Comparison of ENCODE assay signal across 8 cellular contexts in the genomic region with DNA sequence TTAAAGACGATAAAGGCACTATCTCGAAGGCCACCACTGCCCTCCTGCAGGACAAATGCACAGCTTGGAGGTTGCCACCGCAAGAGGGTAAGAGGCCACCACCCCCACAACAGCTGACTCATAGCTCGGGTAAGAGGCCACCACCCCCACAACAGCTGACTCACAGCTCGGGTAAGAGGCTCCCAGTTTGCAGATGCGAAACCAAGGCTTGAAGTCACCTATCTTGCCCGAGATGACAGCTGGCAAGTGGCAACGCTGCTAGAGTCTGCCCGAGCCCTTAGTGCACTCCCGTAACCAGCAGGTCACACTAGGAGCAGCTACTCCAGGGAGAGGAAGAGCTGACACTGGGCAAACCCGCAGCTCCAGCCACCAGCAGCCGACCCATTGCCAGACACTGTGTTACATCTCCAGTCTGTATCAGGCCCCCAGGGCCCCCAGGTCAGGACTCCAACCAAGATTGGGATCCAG. TPM values are rescaled to one million over a fixed set of nuclear protein-coding genes. Genes with fewer than 3 reads are reported as not detected.
DNase-seq lines count a peak whose midpoint lies in the region; ATAC-seq, FAIRE-seq and TF ChIP-seq lines count a peak whose summit lies in the region.

No MANE protein-coding gene starts in this region.

- in situ Hi-C loops in K562 (cut with MboI): no loop called here

- peaks cover 4 to 18% of the 10 kb centered on the region in 2 experiments; a peak in 3 of 5 replicates for H3K4me1 ChIP-seq in K562 (replicated peaks in 1 of 2; ENCODE audit: control insufficient read depth in 2 of 2, insufficient read depth in 2 of 2, low read length in 2 of 2)
- H3K4me1 ChIP-seq in vagina: peaks cover 19% of the 10 kb centered on the region

- no peak overlapping the region for H3K4me2 ChIP-seq in K562 (ENCODE audit: insufficient read depth, low read length)

- H3K9me3 Mint-ChIP-seq in natural killer cell treated with Interleukin-12 subunit alpha and Interleukin-12 subunit beta and Interleukin-15 and Interleukin-18, amount 100 ng/mL, for 72 hours: no peaks in the 10 kb centered on the region

- peak overlapping the region in 1 of 2 experiments; percentile 76; a peak in 2 of 4 replicates for H3K9ac ChIP-seq in K562 (ENCODE audit: insufficient read depth in 1 of 2, low read depth in 2 of 2, low read length in 2 of 2)

- no peaks in the 10 kb centered on the region for H3K27me3 ChIP-seq in HL-60 (ENCODE audit: insufficient read depth, poor library complexity, severe bottlenecking)
- H3K27me3 ChIP-seq in K562 (ENCODE audit: control insufficient read depth in 2 of 2, insufficient read depth in 2 of 2, low read length in 2 of 2): peaks cover 36 to 66% of the 10 kb centered on the region in 2 experiments
- H3K27me3 ChIP-seq in vagina: no peaks in the 10 kb centered on the region

- peaks cover 24 to 29% of the 10 kb centered on the region in 2 donors for H3K4me1 Mint-ChIP-seq in natural killer cell treated with Interleukin-12 subunit alpha and Interleukin-12 subunit beta and Interleukin-15 and Interleukin-18, amount 100 ng/mL, for 72 hours (ENCODE audit: low read depth in 2 of 2)

- no peak for TF ChIP-seq POLR2A in K562 (conservative IDR thresholded peaks at IDR 0.05)
- TF ChIP-seq POLR2A in vagina (IDR thresholded peaks at IDR 0.05): no peak

- ATAC-seq in GM19035 (IDR thresholded peaks at IDR 0.05; ENCODE audit: unreplicated experiment): peak; percentile 86
- peak; percentile 70 for ATAC-seq in K562
- ATAC-seq in natural killer cell treated with Interleukin-12 subunit alpha and Interleukin-12 subunit beta and Interleukin-15 and Interleukin-18, amount 100 ng/mL, for 72 hours: peak; percentile 92 to 96

- no peaks in the 10 kb centered on the region for H3K9me3 ChIP-seq in K562 (replicated peaks; ENCODE audit: control insufficient read depth, insufficient read depth, low read depth, low read length)
- H3K9me3 ChIP-seq in vagina: no peaks in the 10 kb centered on the region

- DNase-seq in AG08395 (ENCODE audit: low spot score) (peak; percentile 94), HL-60 (ENCODE audit: low read depth in 1 of 2, low spot score in 1 of 2) (peak; percentile 83 to 84), T1000 (lab: John Stamatoyannopoulos, UW) (peak; percentile 47), K562 (ENCODE audit: extremely low read depth in 1 of 4, low spot score in 3 of 4) (peak; percentile 60 to 73 (median 65)), vagina (ENCODE audit: extremely low spot score in 2 of 2) (no peak), middle frontal gyrus (ENCODE audit: extremely low spot score, low spot score) (no peak)
- peak; percentile 83 for DNase-seq in natural killer cell treated with Interleukin-12 subunit alpha and Interleukin-12 subunit beta and Interleukin-15 and Interleukin-18, amount 100 ng/mL, for 72 hours (ENCODE audit: low spot score)

- no peaks in the 10 kb centered on the region for H3K36me3 Mint-ChIP-seq in natural killer cell treated with Interleukin-12 subunit alpha and Interleukin-12 subunit beta and Interleukin-15 and Interleukin-18, amount 100 ng/mL, for 72 hours

- H3K4me3 ChIP-seq in HL-60 (replicated peaks; ENCODE audit: insufficient read depth, low read length): no peak overlapping the region
- H3K4me3 ChIP-seq in K562: no peak overlapping the region
- H3K4me3 ChIP-seq in vagina: no peak overlapping the region

- H3K79me2 ChIP-seq in K562 (ENCODE audit: control insufficient read depth, insufficient read depth, low read length): no peaks in the 10 kb centered on the region

- H2AFZ ChIP-seq in K562 (ENCODE audit: low read depth, low read length): no peak overlapping the region

- POLR2A ChIA-PET in K562 (lab: Yijun Ruan, JAX): interaction anchor here (0.5 to 0.7 kb wide), 2 partner anchors 14 to 168 kb away, joined by 3 read pairs; no protein-coding TSS in a partner anchor

- no peak overlapping the region for H3K27ac ChIP-seq in HL-60 (replicated peaks)
- no peak overlapping the region for H3K27ac ChIP-seq in K562 (ENCODE audit: extremely low read depth, low read depth, low read length)
- H3K27ac ChIP-seq in vagina: peak overlapping the region; percentile 33

- TF ChIP-seq CTCF in HL-60 (IDR thresholded peaks at IDR 0.05; ENCODE audit: insufficient read depth, low read length) (no peak), K562 (IDR thresholded peaks at IDR 0.05 in 2 of 3, conservative IDR thresholded peaks at IDR 0.05 in 1 of 3; ENCODE audit: insufficient read depth in 2 of 3, low read depth in 1 of 3, low read length in 3 of 3) (no peak), vagina (IDR thresholded peaks at IDR 0.05) (no peak)

- H4K20me1 ChIP-seq in K562 (replicated peaks; ENCODE audit: control insufficient read depth, insufficient read depth, low read length): peaks cover 23% of the 10 kb centered on the region; the same call in 1 of the 2 replicates

- no peak for TF ChIP-seq RAD21 in K562 (CRISPR knock-in tag; conservative IDR thresholded peaks at IDR 0.05 in 1 of 2, IDR thresholded peaks at IDR 0.05 in 1 of 2)

- TF ChIP-seq EP300 in K562 (IDR thresholded peaks at IDR 0.05; ENCODE audit: low read length): peak; percentile 38; the same call in 1 of the 2 replicates

- peak overlapping the region; percentile 38 for H3K4me3 Mint-ChIP-seq in natural killer cell treated with Interleukin-12 subunit alpha and Interleukin-12 subunit beta and Interleukin-15 and Interleukin-18, amount 100 ng/mL, for 72 hours

- 3% methylated on average over 12 of the region's 12 CpGs for WGBS in K562 (ENCODE audit: insufficient coverage, low coverage, missing lambda C conversion rate)

- CTCF ChIA-PET in K562 (lab: Yijun Ruan, JAX; ENCODE audit: low intra/inter-chr PET ratio): no interaction called here

- no TSS peak for BruUV-seq in K562 (replicated peaks; lab: Mats Ljungman, UMichigan)

- peak; percentile 85 for FAIRE-seq in K562 (lab: Jason Lieb, UNC)

- H3K27me3 Mint-ChIP-seq in natural killer cell treated with Interleukin-12 subunit alpha and Interleukin-12 subunit beta and Interleukin-15 and Interleukin-18, amount 100 ng/mL, for 72 hours: peaks cover 0 to 5% of the 10 kb centered on the region in 2 donors

- H3K36me3 ChIP-seq in K562 (ENCODE audit: control insufficient read depth, insufficient read depth, low read length): no peaks in the 10 kb centered on the region
- H3K36me3 ChIP-seq in vagina: no peaks in the 10 kb centered on the region

- H3K9me1 ChIP-seq in K562 (ENCODE audit: control insufficient read depth, insufficient read depth, low read length): no peaks in the 10 kb centered on the region

- intact Hi-C loops in K562 (cut with micrococcal nuclease) (no loop called here), vagina (cut with DNase I) (no loop called here)

- H3K27ac Mint-ChIP-seq in natural killer cell treated with Interleukin-12 subunit alpha and Interleukin-12 subunit beta and Interleukin-15 and Interleukin-18, amount 100 ng/mL, for 72 hours: peak overlapping the region in 1 of 2 donors; percentile 25

TF ChIP-seq in K562, 482 proteins besides CTCF, POLR2A, EP300 and RAD21 (continues in another document):
- TF ChIP-seq SMARCC2 (IDR thresholded peaks at IDR 0.05; ENCODE audit: low read depth) (0 out of 2 replicates have a peak, but pooled peaks have one; percentile 28), MIER1 (IDR thresholded peaks at IDR 0.05; ENCODE audit: low read depth) (no peak), KLF1 (tag; IDR thresholded peaks at IDR 0.05) (no peak)

RNA-seq across cellular contexts. Expression of gene SPSB1, which starts 17.1 kb away (rescaled TPM):
- not detected in 2 replicates for total RNA-seq in K562 (2011; cell fraction: chromatin; rRNA removed; ENCODE audit: low replicate concordance)
- 0.33 TPM in 1 of 2 replicates, not detected in the other for total RNA-seq in K562 (2011; cell fraction: nucleolus; rRNA removed)
- not detected in 2 replicates for total RNA-seq in K562 (2011; cell fraction: nucleoplasm; rRNA removed)
- 0.08 TPM in 1 of 2 replicates, not detected in the other for total RNA-seq in K562 (2014; rRNA removed)
- total RNA-seq in K562 (2014; rRNA removed; fragmentation: Illumina TruSeq; extraction: Trizol): not detected in 2 replicates
- total RNA-seq in K562 (2015; rRNA removed; fragmentation: Illumina TruSeq; extraction: Trizol): 0.08 TPM in 1 of 2 replicates, not detected in the other
- total RNA-seq in K562 (2021): 0.22 and 0.35 TPM in 2 replicates
- polyA plus RNA-seq in K562 (2011; rRNA removed): 0.09 and 0.14 TPM in 2 replicates
- 0.04 and 0.15 TPM in 2 replicates for polyA plus RNA-seq in K562 (2011; cell fraction: cytosol; rRNA removed)
- polyA plus RNA-seq in K562 (2011; cell fraction: nucleus; rRNA removed): 0.17 TPM in 1 of 2 replicates, not detected in the other
- polyA plus RNA-seq in K562 (2012): 0.09 and 0.10 TPM in 2 replicates
- polyA plus RNA-seq in K562 (2014; fragmentation: Illumina TruSeq; extraction: Trizol): 0.22 TPM in 1 of 2 replicates, not detected in the other
- under 1 TPM in 1 of 2 experiments, not detected in 1; 0.06 TPM for polyA plus RNA-seq in K562 (2014; fragmentation: Nextera tagmentation; extraction: Ambion mirVana)
- 0.65 TPM in 1 of 2 replicates, not detected in the other for polyA plus RNA-seq in K562 (2014; rRNA removed)
- 0.12 TPM in 1 of 2 replicates, not detected in the other for polyA minus RNA-seq in K562 (2011; rRNA and poly(A)+ RNA removed)
- polyA minus RNA-seq in K562 (2011; cell fraction: cytosol; rRNA and poly(A)+ RNA removed): 0.55 TPM in 1 of 2 replicates, not detected in the other
- 0.11 TPM in 1 of 2 replicates, not detected in the other for polyA minus RNA-seq in K562 (2011; cell fraction: nucleus; rRNA and poly(A)+ RNA removed)
- total RNA-seq in natural killer cell treated with Interleukin-12 subunit alpha and Interleukin-12 subunit beta and Interleukin-15 and Interleukin-18, amount 100 ng/mL, for 72 hours: 1 to 10 TPM in 1 of 2 donors, under 1 TPM in 1; 0.78 to 1.4 TPM
- 40.0 TPM for total RNA-seq in vagina

RNA-seq across cellular contexts. Expression of gene H6PD, which starts 41.0 kb away (rescaled TPM):
- total RNA-seq in K562 (2011; cell fraction: chromatin; rRNA removed; ENCODE audit: low replicate concordance): 1.6 and 4.4 TPM in 2 replicates
- total RNA-seq in K562 (2011; cell fraction: nucleolus; rRNA removed): 3.2 and 3.8 TPM in 2 replicates
- 3.3 and 3.5 TPM in 2 replicates for total RNA-seq in K562 (2011; cell fraction: nucleoplasm; rRNA removed)
- total RNA-seq in K562 (2014; rRNA removed) (1.0 and 1.5 TPM in 2 replicates), K562 (2014; rRNA removed; fragmentation: Illumina TruSeq; extraction: Trizol) (0.84 and 1.2 TPM in 2 replicates), K562 (2015; rRNA removed; fragmentation: Illumina TruSeq; extraction: Trizol) (1.5 and 1.7 TPM in 2 replicates), K562 (2021) (1.8 and 2.5 TPM in 2 replicates), vagina (65.1 TPM)
- polyA plus RNA-seq in K562 (2011; rRNA removed) (0.82 and 1.9 TPM in 2 replicates), K562 (2014; fragmentation: Illumina TruSeq; extraction: Trizol) (0.95 and 1.1 TPM in 2 replicates), K562 (2014; fragmentation: Nextera tagmentation; extraction: Ambion mirVana) (under 1 TPM; 0.04 to 0.08 TPM), K562 (2014; rRNA removed) (1.1 and 1.2 TPM in 2 replicates)
- polyA plus RNA-seq in K562 (2011; cell fraction: cytosol; rRNA removed): 1.4 and 1.8 TPM in 2 replicates
- 1.7 and 1.8 TPM in 2 replicates for polyA plus RNA-seq in K562 (2011; cell fraction: nucleus; rRNA removed)
- polyA plus RNA-seq in K562 (2012): 1.5 and 6.3 TPM in 2 replicates
- 0.95 and 1.0 TPM in 2 replicates for polyA minus RNA-seq in K562 (2011; rRNA and poly(A)+ RNA removed)
- polyA minus RNA-seq in K562 (2011; cell fraction: cytosol; rRNA and poly(A)+ RNA removed): 1.7 and 2.8 TPM in 2 replicates
- polyA minus RNA-seq in K562 (2011; cell fraction: nucleus; rRNA and poly(A)+ RNA removed): 0.81 and 1.00 TPM in 2 replicates
- 10 to 100 TPM; 14.1 to 15.1 TPM for total RNA-seq in natural killer cell treated with Interleukin-12 subunit alpha and Interleukin-12 subunit beta and Interleukin-15 and Interleukin-18, amount 100 ng/mL, for 72 hours

Comparison
In these comparisons a context has a peak if more than half of its experiments do, and no peak if none do; other contexts are left out.
1. DNase-seq: peak in AG08395 (single experiment), HL-60 (2 of 2), T1000 (single experiment), K562 (4 of 4) and natural killer cell treated with Interleukin-12 subunit alpha and Interleukin-12 subunit beta and Interleukin-15 and Interleukin-18, amount 100 ng/mL, for 72 hours (single experiment); none in vagina (0 of 2) and middle frontal gyrus (single experiment).
2. RNA of gene SPSB1, which starts 17.1 kb away (total RNA-seq): 40.0 TPM in vagina (single experiment); 0.78 to 1.4 TPM in natural killer cell treated with Interleukin-12 subunit alpha and Interleukin-12 subunit beta and Interleukin-15 and Interleukin-18, amount 100 ng/mL, for 72 hours and 0.08 to 0.35 TPM in K562; every median in the first group is over 10 times any median in the second.
3. Peak in every context shown above with its lines, with median percentiles within 50 percentile points of each other: ATAC-seq.